Comparison of ENCODE assay signal across 16 cellular contexts in the genomic region with DNA sequence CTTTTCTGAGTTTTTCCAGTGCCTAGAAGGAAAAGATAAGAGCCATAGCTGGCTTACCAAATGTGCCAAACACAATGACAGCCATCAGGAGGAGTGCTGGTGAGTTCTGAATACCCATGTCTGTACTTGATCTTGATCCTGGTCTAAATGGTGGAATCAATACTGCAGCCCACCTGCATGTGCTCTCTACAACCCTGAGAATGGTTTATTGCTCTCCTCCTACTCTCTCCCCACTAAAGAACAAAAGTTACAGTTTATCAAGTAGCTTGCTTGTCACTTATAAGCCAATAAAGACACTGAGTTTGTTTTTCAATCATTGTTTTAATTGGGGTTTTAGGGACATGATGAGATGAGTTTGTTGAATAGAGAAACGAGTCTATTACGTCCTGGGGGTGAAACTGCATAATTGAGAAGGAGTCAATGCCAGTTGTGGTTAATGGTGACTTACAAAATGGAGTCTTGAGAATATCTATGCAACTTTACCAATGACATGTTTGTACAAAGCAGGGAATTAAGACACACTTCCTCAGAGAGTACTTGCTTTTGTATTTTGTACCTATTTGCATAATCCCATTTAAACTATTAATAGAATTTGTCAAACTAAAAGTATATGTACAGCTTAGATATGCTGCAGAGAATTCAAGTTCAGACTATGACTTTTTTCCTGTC. TPM values are rescaled to one million over a fixed set of nuclear protein-coding genes. Genes with fewer than 3 reads are reported as not detected.
DNase-seq lines count a peak whose midpoint lies in the region; ATAC-seq and TF ChIP-seq lines count a peak whose summit lies in the region.
"Had no signal": no experiment of that assay in that cellular context is flagged by ENCODE, and none has a peak within 500 bp of the region (broad histone marks: within the 10 kb centered on the region; RNA-seq: fewer than 3 reads in every experiment).

No MANE protein-coding gene starts in this region.

- no peaks in the 10 kb centered on the region for H3K27me3 ChIP-seq in A673 (replicated peaks; ENCODE audit: insufficient read depth, low read depth, low read length, poor library complexity)
- no peaks in the 10 kb centered on the region for H3K27me3 ChIP-seq in neuronal stem cell (ENCODE audit: control insufficient read depth in 3 of 3, insufficient read depth in 3 of 3, low read depth in 1 of 3, low read length in 3 of 3)
- no peaks in the 10 kb centered on the region for H3K27me3 ChIP-seq in aorta (ENCODE audit: control insufficient read depth in 1 of 2, insufficient read depth in 2 of 2, low read length in 1 of 2)

- no peak overlapping the region for H3K4me2 ChIP-seq in neuronal stem cell (ENCODE audit: insufficient read depth, low read length, poor library complexity, severe bottlenecking)

- no peaks in the 10 kb centered on the region for H3K27me3 Mint-ChIP-seq in natural killer cell (ENCODE audit: low read depth in 2 of 2)
- H3K27me3 Mint-ChIP-seq: IgD-negative memory B cell had no signal

- H3K4me1 Mint-ChIP-seq in natural killer cell = no peaks in the 10 kb centered on the region
- H3K4me1 Mint-ChIP-seq: IgD-negative memory B cell had no signal

- CTCF ChIA-PET in A673 (lab: Charles Lee) (no interaction called here), HEK293 (lab: Yijun Ruan, JAX) (no interaction called here)

- peaks cover 15% of the 10 kb centered on the region for H3K4me1 ChIP-seq in A673 (ENCODE audit: insufficient read depth, low read length, poor library complexity, severe bottlenecking)
- no peaks in the 10 kb centered on the region; the same call in 1 of the 2 replicates for H3K4me1 ChIP-seq in HEK293 (ENCODE audit: control insufficient read depth, insufficient read depth, low read length)
- H3K4me1 ChIP-seq in neuronal stem cell (ENCODE audit: control insufficient read depth in 2 of 2, insufficient read depth in 1 of 2, low read depth in 1 of 2, low read length in 2 of 2) = no peaks in the 10 kb centered on the region
- no peaks in the 10 kb centered on the region for H3K4me1 ChIP-seq in aorta (ENCODE audit: control insufficient read depth in 1 of 2, insufficient read depth in 2 of 2, low read length in 2 of 2)

- H4K8ac ChIP-seq in neuronal stem cell (ENCODE audit: low read depth, low read length) = no peak overlapping the region

- no peak overlapping the region for H2BK5ac ChIP-seq in neuronal stem cell (ENCODE audit: low read length)

- no peaks in the 10 kb centered on the region for H3K9me3 Mint-ChIP-seq in natural killer cell
- H3K9me3 Mint-ChIP-seq: CD8-positive, alpha-beta T cell; IgD-negative memory B cell had no signal

- H3K4me3 ChIP-seq in A673 (ENCODE audit: low read depth, low read length, poor library complexity, severe bottlenecking) = no peak overlapping the region
- no peak overlapping the region for H3K4me3 ChIP-seq in HEK293 (ENCODE audit: low read depth, low read length)
- no peak overlapping the region for H3K4me3 ChIP-seq in neuronal stem cell (ENCODE audit: low read length in 2 of 2)
- no peak overlapping the region for H3K4me3 ChIP-seq in aorta (ENCODE audit: low read length in 2 of 2)

- H2BK12ac ChIP-seq in neuronal stem cell (ENCODE audit: low read length) = no peak overlapping the region

- peak overlapping the region; percentile 21 for H2AFZ ChIP-seq in neuronal stem cell (ENCODE audit: low read length)

- no peaks in the 10 kb centered on the region for H3K79me1 ChIP-seq in neuronal stem cell (ENCODE audit: low read depth, low read length)

- no peak overlapping the region for H3K27ac Mint-ChIP-seq in natural killer cell
- H3K27ac Mint-ChIP-seq: CD8-positive, alpha-beta T cell; H9; HFFc6; IgD-negative memory B cell had no signal

- H3K9me3 ChIP-seq in A673 (ENCODE audit: low read depth, low read length, poor library complexity, severe bottlenecking) (no peaks in the 10 kb centered on the region), HEK293 (ENCODE audit: control insufficient read depth, insufficient read depth, low read depth, low read length) (no peaks in the 10 kb centered on the region), neuronal stem cell (replicated peaks in 1 of 2; ENCODE audit: control insufficient read depth in 2 of 2, insufficient read depth in 1 of 2, low read depth in 1 of 2, low read length in 2 of 2) (no peaks in the 10 kb centered on the region), aorta (ENCODE audit: control insufficient read depth, low read length) (peaks cover 2% of the 10 kb centered on the region)

- intact Hi-C loops in A673 (cut with micrococcal nuclease; ENCODE audit: unreplicated experiment) (no loop called here), natural killer cell (cut with micrococcal nuclease) (no loop called here), aorta (cut with DNase I) (no loop called here)

- H3K14ac ChIP-seq in neuronal stem cell (ENCODE audit: low read length) = no peak overlapping the region

- H3K4me3 Mint-ChIP-seq in natural killer cell = no peak overlapping the region
- H3K4me3 Mint-ChIP-seq: CD14-positive monocyte; CD8-positive, alpha-beta T cell; H9; HFFc6; IgD-negative memory B cell had no signal

- no peaks in the 10 kb centered on the region for H3K36me3 Mint-ChIP-seq in natural killer cell
- H3K36me3 Mint-ChIP-seq: CD14-positive monocyte; CD8-positive, alpha-beta T cell; IgD-negative memory B cell had no signal

- H2BK120ac ChIP-seq in neuronal stem cell (ENCODE audit: low read depth, low read length) = no peak overlapping the region

- no peak overlapping the region for H3K9ac ChIP-seq in neuronal stem cell (ENCODE audit: low read depth, low read length, poor library complexity)

- TF ChIP-seq CTCF in A673 (conservative IDR thresholded peaks at IDR 0.05; ENCODE audit: low read depth, low read length) (no peak), HEK293 (tag by site-specific recombination; IDR thresholded peaks at IDR 0.05) (no peak), natural killer cell (IDR thresholded peaks at IDR 0.05) (no peak)

- H3K36me3 ChIP-seq in A673 (ENCODE audit: insufficient read depth, low read length, poor library complexity, severe bottlenecking) (no peaks in the 10 kb centered on the region), HEK293 (ENCODE audit: control insufficient read depth in 2 of 2, insufficient read depth in 1 of 2, low read length in 2 of 2) (no peaks in the 10 kb centered on the region), neuronal stem cell (replicated peaks in 1 of 2; ENCODE audit: control insufficient read depth in 2 of 2, insufficient read depth in 2 of 2, low read length in 2 of 2) (no peaks in the 10 kb centered on the region), aorta (ENCODE audit: control insufficient read depth in 1 of 2, insufficient read depth in 2 of 2, low read length in 1 of 2) (no peaks in the 10 kb centered on the region)

- no CpG with 5 or more reads among the region's 2 CpGs for WGBS in neuronal stem cell (ENCODE audit: extremely low coverage in 2 of 2, insufficient read length in 2 of 2, insufficient replicate concordance in 1 of 2), 2 donors
- WGBS in aorta, 2 donors = 66 to 75% methylated on average over 2 of the region's 2 CpGs

- POLR2A ChIA-PET in A673 (lab: Charles Lee; ENCODE audit: low non-redundant PET) (no interaction called here), HEK293 (lab: Yijun Ruan, JAX) (no interaction called here)

- BruUV-seq in A673 (replicated peaks; lab: Mats Ljungman, UMichigan) = no TSS peak

- H4K91ac ChIP-seq in neuronal stem cell (ENCODE audit: low read depth, low read length, poor library complexity) = no peak overlapping the region

- ATAC-seq in HG02610 (IDR thresholded peaks at IDR 0.05; ENCODE audit: unreplicated experiment) = no peak
- ATAC-seq in natural killer cell = no peak
- ATAC-seq in aorta (ENCODE audit: low FRiP score) = no peak
- ATAC-seq: CD8-positive, alpha-beta T cell had no signal

- DNase-seq in A673 (ENCODE audit: low spot score) = peak; percentile 10
- DNase-seq in NCI-H82 treated with DMSO at 0.1 percent for 48 hours (lab: John Stamatoyannopoulos, UW; ENCODE audit: unreplicated experiment) = peak; percentile 18
- DNase-seq in neuronal stem cell (ENCODE audit: low spot score) = no peak
- no peak for DNase-seq in natural killer cell
- DNase-seq in aorta = no peak
- DNase-seq: CD8-positive, alpha-beta T cell; COR-L47; DND-41; GDM1; GOT3; H9; HFFc6 had no signal

- no peak overlapping the region for H3K4ac ChIP-seq in neuronal stem cell (ENCODE audit: low read length)

- no peak overlapping the region for H2AK5ac ChIP-seq in neuronal stem cell (ENCODE audit: low read depth, low read length)

- H2BK15ac ChIP-seq in neuronal stem cell (ENCODE audit: low read length) = no peak overlapping the region

- no peak overlapping the region for H3K27ac ChIP-seq in A673 (ENCODE audit: low read depth, low read length, poor library complexity, severe bottlenecking)
- H3K27ac ChIP-seq in HEK293 (ENCODE audit: extremely low read depth, low read depth, low read length) = no peak overlapping the region
- H3K27ac ChIP-seq in neuronal stem cell (replicated peaks; ENCODE audit: low read length) = no peak overlapping the region
- H3K27ac ChIP-seq in aorta (ENCODE audit: low read depth in 1 of 2, low read length in 2 of 2) = no peak overlapping the region

- no peak overlapping the region for H3K18ac ChIP-seq in neuronal stem cell (ENCODE audit: low read length)

- H3K23ac ChIP-seq in neuronal stem cell (ENCODE audit: low read depth, low read length, poor library complexity) = no peak overlapping the region

TF ChIP-seq in HEK293, 187 proteins besides CTCF, POLR2A, EP300 and RAD21 (continues in another document):
- TF ChIP-seq ZFHX2 (tag by site-specific recombination; conservative IDR thresholded peaks at IDR 0.05) (peak; percentile 78), ZNF555 (tag by site-specific recombination; conservative IDR thresholded peaks at IDR 0.05) (no peak), ZNF19 (tag by site-specific recombination; IDR thresholded peaks at IDR 0.05; ENCODE audit: low read depth) (no peak), ZNF223 (tag by site-specific recombination; IDR thresholded peaks at IDR 0.05) (no peak), ZNF37A (tag by site-specific recombination; IDR thresholded peaks at IDR 0.05) (no peak), ZBTB17 (tag by site-specific recombination; IDR thresholded peaks at IDR 0.05) (no peak), ZNF660 (tag by site-specific recombination; IDR thresholded peaks at IDR 0.05) (no peak), ZNF510 (tag by site-specific recombination; IDR thresholded peaks at IDR 0.05; ENCODE audit: insufficient replicate concordance) (no peak), WT1 (tag by site-specific recombination; IDR thresholded peaks at IDR 0.05) (no peak), ZNF335 (tag by site-specific recombination; conservative IDR thresholded peaks at IDR 0.05) (no peak)

RNA-seq across cellular contexts. Expression of gene CXCL3, which starts 20.8 kb away (rescaled TPM):
- total RNA-seq in A673 (2021) (0.24 and 0.50 TPM in 2 replicates), natural killer cell (1 to 10 TPM; 1.1 to 6.6 (median 3.5) TPM), aorta (10 to 100 TPM in 1 of 2 donors, 1 to 10 TPM in 1; 3.2 to 12.1 TPM)
- 1.6 TPM for polyA plus RNA-seq in neuronal stem cell (2013, experiment 1 of 2)
- polyA plus RNA-seq in neuronal stem cell (2013, experiment 2 of 2) = 1.5 TPM
- 1 to 10 TPM in 1 of 2 donors, under 1 TPM in 1; 0.64 to 1.5 TPM for polyA plus RNA-seq in aorta
- polyA plus RNA-seq: IgD-negative memory B cell had no signal

RNA-seq across cellular contexts. Expression of gene CXCL2, which starts 39.7 kb away (rescaled TPM):
- 0.90 TPM in 1 of 2 replicates, not detected in the other for total RNA-seq in A673 (2021)
- 0.25 TPM for polyA plus RNA-seq in neuronal stem cell (2013, experiment 1 of 2)
- 0.28 TPM for polyA plus RNA-seq in neuronal stem cell (2013, experiment 2 of 2)
- total RNA-seq in natural killer cell = 10 to 100 TPM in 1 of 3 donors, 1 to 10 TPM in 2; 1.0 to 33.1 (median 7.2) TPM
- total RNA-seq in aorta = 10 to 100 TPM; 17.0 to 42.8 TPM
- polyA plus RNA-seq in aorta = 1 to 10 TPM; 1.1 to 3.6 TPM
- polyA plus RNA-seq: IgD-negative memory B cell had no signal

Comparison
In these comparisons a context has a peak if more than half of its experiments do, and no peak if none do; other contexts are left out.
1. DNase-seq: peak in A673 (single experiment) and NCI-H82 treated with DMSO at 0.1 percent for 48 hours (single experiment); none in neuronal stem cell (single experiment), natural killer cell (single experiment) and aorta (0 of 2).